13 cellular contexts compared by ENCODE assay signal in the genomic region with DNA sequence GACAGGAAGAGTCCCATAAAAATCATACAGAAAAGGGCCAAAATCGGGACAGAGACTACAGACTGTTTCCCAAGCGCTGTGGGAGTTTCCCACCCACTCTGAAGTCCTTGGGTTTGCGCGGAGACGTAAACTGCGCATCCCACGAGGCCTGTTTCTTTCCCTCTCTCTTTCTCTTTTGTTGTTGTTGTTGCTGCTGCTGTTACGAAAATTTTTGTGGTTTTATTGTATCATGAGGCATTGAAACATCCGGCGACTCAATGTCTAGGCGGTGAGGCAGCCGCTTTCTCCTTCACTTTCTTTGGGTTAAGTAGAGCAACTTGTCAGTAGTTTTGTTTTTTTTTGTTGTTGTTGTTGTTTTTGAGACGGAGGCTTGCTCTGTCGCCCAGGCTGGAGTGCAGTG. TPM values are rescaled to one million over a fixed set of nuclear protein-coding genes. Genes with fewer than 3 reads are reported as not detected.
DNase-seq lines count a peak whose midpoint lies in the region; ATAC-seq and TF ChIP-seq lines count a peak whose summit lies in the region.
"Had no signal": no experiment of that assay in that cellular context is flagged by ENCODE, and none has a peak within 500 bp of the region (broad histone marks: within the 10 kb centered on the region; RNA-seq: fewer than 3 reads in every experiment).

No MANE protein-coding gene starts in this region.

- no peak overlapping the region for H3K4ac ChIP-seq in H9 (ENCODE audit: low read depth, low read length)

- POLR2A ChIA-PET in activated naive CD8-positive, alpha-beta T cell treated with anti-CD3 and anti-CD28 coated beads, Interleukin-2, amount 10 ng/mL, durations not matched to agents 7 days and 5 days (lab: Charles Lee) = interaction anchor here (1.3 kb wide), 1 partner anchor 220 kb away, joined by 3 read pairs; no protein-coding TSS in a partner anchor

- H3K4me1 ChIP-seq in BLaER1 treated with 17β-estradiol and CSF1 and Interleukin-3, amounts not matched to agents 10 nM and 100 nM = peaks cover 30 to 39% (median 36%) of the 10 kb centered on the region in 10 experiments
- H3K4me1 ChIP-seq in H9 (ENCODE audit: insufficient read depth, low read length) = no peaks in the 10 kb centered on the region

- no peak overlapping the region for H2AFZ ChIP-seq in H9 (ENCODE audit: low read length)

- peak overlapping the region in 5 of 11 experiments; percentile 80 to 99 (median 85); a peak in 4 of 22 replicates for H3K9ac ChIP-seq in BLaER1 treated with 17β-estradiol and CSF1 and Interleukin-3, amounts not matched to agents 10 nM and 100 nM
- peak overlapping the region; percentile 9 for H3K9ac ChIP-seq in H9 (ENCODE audit: extremely low read depth, insufficient read length, low read length)

- H3K36me3 Mint-ChIP-seq in H9 (ENCODE audit: insufficient read depth in 1 of 3, low read depth in 3 of 3) (no peaks in the 10 kb centered on the region), naive B cell (peaks cover 0 to 15% of the 10 kb centered on the region in 2 donors)
- H3K36me3 Mint-ChIP-seq in activated naive CD8-positive, alpha-beta T cell treated with anti-CD3 and anti-CD28 coated beads, Interleukin-2, amount 10 ng/mL, durations not matched to agents 7 days and 5 days = peaks cover 3% of the 10 kb centered on the region

- peaks cover 19 to 32% (median 30%) of the 10 kb centered on the region in 11 experiments for H4K20me1 ChIP-seq in BLaER1 treated with 17β-estradiol and CSF1 and Interleukin-3, amounts not matched to agents 10 nM and 100 nM
- H4K20me1 ChIP-seq in H9 (ENCODE audit: control insufficient read depth, insufficient read depth, insufficient read length) = peaks cover 3% of the 10 kb centered on the region

- no peak overlapping the region for H3K23ac ChIP-seq in H9 (ENCODE audit: insufficient read length, low read depth, low read length)

- peaks cover 26 to 31% of the 10 kb centered on the region in 2 experiments for H3K4me1 Mint-ChIP-seq in H9
- H3K4me1 Mint-ChIP-seq in activated naive CD8-positive, alpha-beta T cell treated with anti-CD3 and anti-CD28 coated beads, Interleukin-2, amount 10 ng/mL, durations not matched to agents 7 days and 5 days = peaks cover 27% of the 10 kb centered on the region
- peaks cover 31 to 36% (median 34%) of the 10 kb centered on the region in 3 donors for H3K4me1 Mint-ChIP-seq in naive B cell

- H3K4me3 Mint-ChIP-seq in H9 (peak overlapping the region; percentile 91 to 97), naive B cell (peak overlapping the region in 7 of 8 donors; percentile 77 to 99 (median 98))
- H3K4me3 Mint-ChIP-seq in activated naive CD8-positive, alpha-beta T cell treated with anti-CD3 and anti-CD28 coated beads, Interleukin-2, amount 10 ng/mL, durations not matched to agents 7 days and 5 days = peak overlapping the region; percentile 43

- peaks cover 0 to 12% (median 4%) of the 10 kb centered on the region in 11 experiments; a peak in 11 of 22 replicates for H3K27me3 ChIP-seq in BLaER1 treated with 17β-estradiol and CSF1 and Interleukin-3, amounts not matched to agents 10 nM and 100 nM
- H3K27me3 ChIP-seq in H9 (ENCODE audit: insufficient read depth, low read length) = no peaks in the 10 kb centered on the region

- no peak for ATAC-seq in activated naive CD8-positive, alpha-beta T cell treated with anti-CD3 and anti-CD28 coated beads, Interleukin-2, amount 10 ng/mL, durations not matched to agents 7 days and 5 days (ENCODE audit: low read depth)
- ATAC-seq in naive B cell (ENCODE audit: low read depth in 2 of 2) (no peak), GM18907 (IDR thresholded peaks at IDR 0.05; ENCODE audit: unreplicated experiment) (no peak)

- H3K18ac ChIP-seq in H9 (ENCODE audit: insufficient read length, low read depth, low read length) = no peak overlapping the region

- no peak overlapping the region for H3K14ac ChIP-seq in H9 (ENCODE audit: insufficient read depth, low read length)

- no peak overlapping the region for H2BK120ac ChIP-seq in H9 (ENCODE audit: low read depth, low read length, poor library complexity, severe bottlenecking)

- H2BK5ac ChIP-seq in H9 (ENCODE audit: insufficient read length, low read length) = no peak overlapping the region

- peaks cover 7% of the 10 kb centered on the region; the same call in 1 of the 2 replicates for H3K79me2 ChIP-seq in H9 (ENCODE audit: insufficient read depth, low read length)

- H3K56ac ChIP-seq in H9 (ENCODE audit: insufficient read length, low read depth, low read length) = no peak overlapping the region

- H3K27ac Mint-ChIP-seq in H9 = peak overlapping the region in 2 of 3 experiments; percentile 37 to 98; a peak in 4 of 7 replicates
- no peak overlapping the region for H3K27ac Mint-ChIP-seq in activated naive CD8-positive, alpha-beta T cell treated with anti-CD3 and anti-CD28 coated beads, Interleukin-2, amount 10 ng/mL, durations not matched to agents 7 days and 5 days
- H3K27ac Mint-ChIP-seq in naive B cell = peak overlapping the region in 1 of 6 donors; percentile 73

- peaks cover 15% of the 10 kb centered on the region for H3K23me2 ChIP-seq in H9 (ENCODE audit: insufficient read length, low read depth, low read length, poor library complexity, severe bottlenecking)

- DNase-seq in H9 (no peak), naive B cell (no peak), nucleus accumbens (lab: John Stamatoyannopoulos, UW) (no peak), NCI-H187 treated with DMSO at 0.1 percent for 48 hours (lab: John Stamatoyannopoulos, UW) (no peak)
- DNase-seq in activated naive CD8-positive, alpha-beta T cell treated with anti-CD3 and anti-CD28 coated beads, Interleukin-2, amount 10 ng/mL, durations not matched to agents 7 days and 5 days = no peak
- no peak for DNase-seq in activated CD8-positive, alpha-beta memory T cell treated with anti-CD3 and anti-CD28 coated beads for 24 hours
- DNase-seq: activated naive CD4-positive, alpha-beta T cell; Kasumi-1; kidney; NCI-H526; T-helper 9 cell had no signal

- peaks cover 15% of the 10 kb centered on the region for H3K27me3 Mint-ChIP-seq in H9 (ENCODE audit: low read depth)
- H3K27me3 Mint-ChIP-seq in activated naive CD8-positive, alpha-beta T cell treated with anti-CD3 and anti-CD28 coated beads, Interleukin-2, amount 10 ng/mL, durations not matched to agents 7 days and 5 days = peaks cover 12% of the 10 kb centered on the region
- H3K27me3 Mint-ChIP-seq in naive B cell = peaks cover 11 to 15% (median 12%) of the 10 kb centered on the region in 3 donors

- no peak overlapping the region for H2BK12ac ChIP-seq in H9 (ENCODE audit: insufficient read length, low read depth, low read length)

- no peak overlapping the region for H4K91ac ChIP-seq in H9 (ENCODE audit: insufficient read length, low read depth, low read length)

- TF ChIP-seq CTCF in H9 (conservative IDR thresholded peaks at IDR 0.05) = no peak

- no peak overlapping the region for H3T11ph ChIP-seq in H9 (ENCODE audit: low read length)

- peak overlapping the region in 9 of 11 experiments; percentile 76 to 94 (median 82); a peak in 14 of 22 replicates for H3K27ac ChIP-seq in BLaER1 treated with 17β-estradiol and CSF1 and Interleukin-3, amounts not matched to agents 10 nM and 100 nM
- no peak overlapping the region for H3K27ac ChIP-seq in H9 (ENCODE audit: insufficient read length, low read depth, low read length)

- no peaks in the 10 kb centered on the region for H3K9me3 ChIP-seq in BLaER1 treated with 17β-estradiol and CSF1 and Interleukin-3, amounts not matched to agents 10 nM and 100 nM (replicated peaks in 1 of 11)
- no peaks in the 10 kb centered on the region for H3K9me3 ChIP-seq in H9 (ENCODE audit: control insufficient read depth, low read depth, low read length)

- peaks cover 5% of the 10 kb centered on the region for H3K79me1 ChIP-seq in H9 (ENCODE audit: insufficient read depth, low read depth, low read length, poor library complexity, severe bottlenecking)

- WGBS in H9 (ENCODE audit: extremely low coverage, insufficient read length, low lambda C conversion rate) = no CpG with 5 or more reads among the region's 14 CpGs

- no peaks in the 10 kb centered on the region for H3K9me3 Mint-ChIP-seq in H9
- no peaks in the 10 kb centered on the region for H3K9me3 Mint-ChIP-seq in activated naive CD8-positive, alpha-beta T cell treated with anti-CD3 and anti-CD28 coated beads, Interleukin-2, amount 10 ng/mL, durations not matched to agents 7 days and 5 days
- peaks cover 0 to 3% (median 0%) of the 10 kb centered on the region in 7 donors for H3K9me3 Mint-ChIP-seq in naive B cell

- H3K4me3 ChIP-seq in BLaER1 treated with 17β-estradiol and CSF1 and Interleukin-3, amounts not matched to agents 10 nM and 100 nM = peak overlapping the region in 1 of 10 experiments; percentile 85; a peak in 1 of 20 replicates

- no peak overlapping the region for H2AK5ac ChIP-seq in H9 (ENCODE audit: insufficient read length, low read length)

- no peak overlapping the region for H2BK20ac ChIP-seq in H9 (ENCODE audit: low read depth, low read length, poor library complexity, severe bottlenecking)

- H4K8ac ChIP-seq in H9 (replicated peaks; ENCODE audit: insufficient read length, low read depth, low read length) = no peak overlapping the region

- no peak overlapping the region for H2BK15ac ChIP-seq in H9 (ENCODE audit: low read depth, low read length)

- peak overlapping the region; percentile 79 to 97 (median 88) for H3K4me2 ChIP-seq in BLaER1 treated with 17β-estradiol and CSF1 and Interleukin-3, amounts not matched to agents 10 nM and 100 nM
- H3K4me2 ChIP-seq in H9 (ENCODE audit: insufficient read depth, insufficient read length, low read length) = peak overlapping the region; percentile 35

- H4K5ac ChIP-seq in H9 (ENCODE audit: insufficient read length, low read depth, low read length) = no peak overlapping the region

- H3K36me3 ChIP-seq in BLaER1 treated with 17β-estradiol and CSF1 and Interleukin-3, amounts not matched to agents 10 nM and 100 nM = peaks cover 0 to 12% (median 3%) of the 10 kb centered on the region in 11 experiments; a peak in 5 of 22 replicates

RNA-seq across cellular contexts. Expression of a gene that starts 1.6 kb away (rescaled TPM):
- 79.9 and 87.7 TPM in 2 replicates for total RNA-seq in H9 (2021)
- 100 to 1,000 TPM; 147 to 157 TPM for total RNA-seq in activated naive CD8-positive, alpha-beta T cell treated with anti-CD3 and anti-CD28 coated beads, Interleukin-2, amount 10 ng/mL, durations not matched to agents 7 days and 5 days
- 1 to 10 TPM; 1.0 to 8.1 (median 3.2) TPM for polyA plus RNA-seq in naive B cell (ENCODE audit: low read depth in 6 of 6)

RNA-seq across cellular contexts. Expression of a gene that starts 30.0 kb away (rescaled TPM):
- 124 and 127 TPM in 2 replicates for total RNA-seq in H9 (2021)
- total RNA-seq in activated naive CD8-positive, alpha-beta T cell treated with anti-CD3 and anti-CD28 coated beads, Interleukin-2, amount 10 ng/mL, durations not matched to agents 7 days and 5 days = not detected
- polyA plus RNA-seq in naive B cell (ENCODE audit: low read depth in 6 of 6) = not detected
- total RNA-seq: kidney had no signal

RNA-seq across cellular contexts. Expression of a gene that starts 38.5 kb away (rescaled TPM):
- total RNA-seq in H9 (2021) = 36.9 and 41.0 TPM in 2 replicates
- not detected for total RNA-seq in activated naive CD8-positive, alpha-beta T cell treated with anti-CD3 and anti-CD28 coated beads, Interleukin-2, amount 10 ng/mL, durations not matched to agents 7 days and 5 days
- polyA plus RNA-seq in naive B cell (ENCODE audit: low read depth in 6 of 6) = not detected

RNA-seq across cellular contexts. Expression of a gene that starts 43.4 kb away (rescaled TPM):
- 21.2 and 24.0 TPM in 2 replicates for total RNA-seq in H9 (2021)
- 1 to 10 TPM; 5.1 to 7.6 TPM for total RNA-seq in activated naive CD8-positive, alpha-beta T cell treated with anti-CD3 and anti-CD28 coated beads, Interleukin-2, amount 10 ng/mL, durations not matched to agents 7 days and 5 days
- not detected for polyA plus RNA-seq in naive B cell (ENCODE audit: low read depth in 6 of 6)

RNA-seq across cellular contexts. Expression of a gene that starts 47.4 kb away (rescaled TPM):
- total RNA-seq in H9 (2021) = 3.0 and 4.6 TPM in 2 replicates
- under 1 TPM in 1 of 2 experiments, not detected in 1; 0.65 TPM for total RNA-seq in activated naive CD8-positive, alpha-beta T cell treated with anti-CD3 and anti-CD28 coated beads, Interleukin-2, amount 10 ng/mL, durations not matched to agents 7 days and 5 days
- not detected for polyA plus RNA-seq in naive B cell (ENCODE audit: low read depth in 6 of 6)

Comparison
In these comparisons a context has a peak if more than half of its experiments do, and no peak if none do; other contexts are left out.
1. H3K4me3 Mint-ChIP-seq: peak in every context shown above with its lines; median percentile 98 in naive B cell; 94 in H9; 43 in activated naive CD8-positive, alpha-beta T cell treated with anti-CD3 and anti-CD28 coated beads, Interleukin-2, amount 10 ng/mL, durations not matched to agents 7 days and 5 days.
2. RNA of a gene that starts 30.0 kb away (total RNA-seq): 124 to 127 TPM in H9; not detected in activated naive CD8-positive, alpha-beta T cell treated with anti-CD3 and anti-CD28 coated beads, Interleukin-2, amount 10 ng/mL, durations not matched to agents 7 days and 5 days; every median in the first group is over 100 times any median in the second.
3. RNA of a gene that starts 38.5 kb away (total RNA-seq): 36.9 to 41.0 TPM in H9; not detected in activated naive CD8-positive, alpha-beta T cell treated with anti-CD3 and anti-CD28 coated beads, Interleukin-2, amount 10 ng/mL, durations not matched to agents 7 days and 5 days; every median in the first group is over 10 times any median in the second.